ENCODE assay signal across 10 cellular contexts in the genomic region with DNA sequence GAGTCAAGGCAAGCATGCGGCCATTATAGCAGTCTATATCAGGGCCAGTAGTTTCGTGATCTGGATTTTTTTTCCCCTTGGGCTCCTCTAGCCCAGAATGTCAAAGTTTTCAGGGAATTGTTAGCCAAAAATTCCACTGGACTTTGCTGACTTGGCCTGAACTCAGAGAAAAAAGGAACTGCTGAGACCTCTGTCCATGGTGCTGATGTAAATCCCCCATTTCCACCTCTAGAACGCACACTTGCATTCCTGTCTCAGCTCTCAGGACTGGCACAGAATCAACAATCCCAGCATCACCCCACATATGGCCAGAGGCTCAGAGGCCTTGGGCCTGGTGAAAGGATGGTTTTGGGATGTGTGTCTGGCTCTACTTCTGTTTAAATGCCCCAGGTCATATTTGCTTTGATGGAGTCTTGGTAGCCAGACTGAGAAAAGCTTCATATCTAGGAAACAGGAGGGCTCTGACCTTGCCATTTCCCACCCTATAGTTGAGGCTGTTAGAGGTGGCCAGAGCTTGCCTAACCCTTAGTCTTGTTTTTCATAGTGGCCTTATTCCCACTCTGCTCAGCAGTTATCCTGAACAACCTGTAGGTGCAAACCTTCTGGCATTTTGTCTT. TPM values are rescaled to one million over a fixed set of nuclear protein-coding genes. Genes with fewer than 3 reads are reported as not detected.
DNase-seq lines count a peak whose midpoint lies in the region; ATAC-seq lines count a peak whose summit lies in the region.
"Had no signal": no experiment of that assay in that cellular context is flagged by ENCODE, and none has a peak within 500 bp of the region (broad histone marks: within the 10 kb centered on the region; RNA-seq: fewer than 3 reads in every experiment).

No MANE protein-coding gene starts in this region.

- ATAC-seq in GM18519 (IDR thresholded peaks at IDR 0.05; ENCODE audit: low FRiP score, unreplicated experiment) (no peak), HG03135 (IDR thresholded peaks at IDR 0.05; ENCODE audit: unreplicated experiment) (no peak)

- no peaks in the 10 kb centered on the region for H3K4me1 Mint-ChIP-seq in activated naive CD4-positive, alpha-beta T cell treated with anti-CD3 and anti-CD28 coated beads, Interleukin-2, amount 10 ng/mL, durations not matched to agents 7 days and 5 days
- no peaks in the 10 kb centered on the region for H3K4me1 Mint-ChIP-seq in immature natural killer cell
- H3K4me1 Mint-ChIP-seq: IgD-negative memory B cell had no signal

- H3K27ac Mint-ChIP-seq in activated naive CD4-positive, alpha-beta T cell treated with anti-CD3 and anti-CD28 coated beads, Interleukin-2, amount 10 ng/mL, durations not matched to agents 7 days and 5 days, result no peak overlapping the region
- H3K27ac Mint-ChIP-seq in immature natural killer cell, result no peak overlapping the region
- H3K27ac Mint-ChIP-seq: IgD-negative memory B cell had no signal

- H3K36me3 Mint-ChIP-seq in activated naive CD4-positive, alpha-beta T cell treated with anti-CD3 and anti-CD28 coated beads, Interleukin-2, amount 10 ng/mL, durations not matched to agents 7 days and 5 days, result no peaks in the 10 kb centered on the region
- H3K36me3 Mint-ChIP-seq in immature natural killer cell, result no peaks in the 10 kb centered on the region
- H3K36me3 Mint-ChIP-seq: IgD-negative memory B cell had no signal

- H3K4me3 ChIP-seq in Jurkat, Clone E6-1 (ENCODE audit: low read length), result no peak overlapping the region
- H3K4me3 ChIP-seq: heart left ventricle had no signal

- H3K27me3 Mint-ChIP-seq in activated naive CD4-positive, alpha-beta T cell treated with anti-CD3 and anti-CD28 coated beads, Interleukin-2, amount 10 ng/mL, durations not matched to agents 7 days and 5 days, result peaks cover 17% of the 10 kb centered on the region
- H3K27me3 Mint-ChIP-seq in immature natural killer cell (ENCODE audit: low read depth in 3 of 3), result peaks cover 5 to 17% (median 9%) of the 10 kb centered on the region in 3 donors

- peak; percentile 76 for DNase-seq in DMS 273 (lab: John Stamatoyannopoulos, UW; ENCODE audit: unreplicated experiment)
- DNase-seq in Jurkat, Clone E6-1 (ENCODE audit: low read depth, low spot score), result peak; percentile 55
- peak; percentile 59 for DNase-seq in activated naive CD4-positive, alpha-beta T cell treated with anti-CD3 and anti-CD28 coated beads, Interleukin-2, amount 10 ng/mL, durations not matched to agents 7 days and 5 days
- DNase-seq in immature natural killer cell, result peak; percentile 6 to 28 (median 27)
- DNase-seq in SHP77 (lab: John Stamatoyannopoulos, UW), result no peak
- no peak for DNase-seq in T-helper 9 cell

- no peak overlapping the region for H3K4me3 Mint-ChIP-seq in activated naive CD4-positive, alpha-beta T cell treated with anti-CD3 and anti-CD28 coated beads, Interleukin-2, amount 10 ng/mL, durations not matched to agents 7 days and 5 days
- H3K4me3 Mint-ChIP-seq in immature natural killer cell, result no peak overlapping the region

- H3K9me3 Mint-ChIP-seq in activated naive CD4-positive, alpha-beta T cell treated with anti-CD3 and anti-CD28 coated beads, Interleukin-2, amount 10 ng/mL, durations not matched to agents 7 days and 5 days, result no peaks in the 10 kb centered on the region
- H3K9me3 Mint-ChIP-seq in immature natural killer cell, result peaks cover 0 to 4% (median 0%) of the 10 kb centered on the region in 6 donors

- CTCF ChIA-PET in activated naive CD4-positive, alpha-beta T cell treated with anti-CD3 and anti-CD28 coated beads, Interleukin-2, amount 10 ng/mL, durations not matched to agents 7 days and 5 days (lab: Charles Lee), result no interaction called here

RNA-seq across cellular contexts. Expression of gene EFCAB14, which starts 16.9 kb away (rescaled TPM):
- 36.3 TPM for polyA plus RNA-seq in Jurkat, Clone E6-1 (2012; ENCODE audit: insufficient read depth, insufficient read length)
- 100 to 1,000 TPM in 1 of 3 donors, 10 to 100 TPM in 2; 85.8 to 145 (median 98.8) TPM for polyA plus RNA-seq in immature natural killer cell

Comparison
In these comparisons a context has a peak if more than half of its experiments do, and no peak if none do; other contexts are left out.
1. DNase-seq: peak in DMS 273 (single experiment), Jurkat, Clone E6-1 (single experiment), activated naive CD4-positive, alpha-beta T cell treated with anti-CD3 and anti-CD28 coated beads, Interleukin-2, amount 10 ng/mL, durations not matched to agents 7 days and 5 days (single experiment) and immature natural killer cell (3 of 3); none in SHP77 (0 of 2) and T-helper 9 cell (single experiment).